In genomic region chr10:118383063-118383689, GRCh38 we compare ENCODE assay signal across 1 cellular context.
TF ChIP-seq lines count a peak whose summit lies in the region.

No MANE protein-coding gene starts in this region.

TF ChIP-seq in GM23338, 12 proteins besides CTCF, POLR2A, EP300 and RAD21 (continued from another document):
- TF ChIP-seq, protein P1, sequence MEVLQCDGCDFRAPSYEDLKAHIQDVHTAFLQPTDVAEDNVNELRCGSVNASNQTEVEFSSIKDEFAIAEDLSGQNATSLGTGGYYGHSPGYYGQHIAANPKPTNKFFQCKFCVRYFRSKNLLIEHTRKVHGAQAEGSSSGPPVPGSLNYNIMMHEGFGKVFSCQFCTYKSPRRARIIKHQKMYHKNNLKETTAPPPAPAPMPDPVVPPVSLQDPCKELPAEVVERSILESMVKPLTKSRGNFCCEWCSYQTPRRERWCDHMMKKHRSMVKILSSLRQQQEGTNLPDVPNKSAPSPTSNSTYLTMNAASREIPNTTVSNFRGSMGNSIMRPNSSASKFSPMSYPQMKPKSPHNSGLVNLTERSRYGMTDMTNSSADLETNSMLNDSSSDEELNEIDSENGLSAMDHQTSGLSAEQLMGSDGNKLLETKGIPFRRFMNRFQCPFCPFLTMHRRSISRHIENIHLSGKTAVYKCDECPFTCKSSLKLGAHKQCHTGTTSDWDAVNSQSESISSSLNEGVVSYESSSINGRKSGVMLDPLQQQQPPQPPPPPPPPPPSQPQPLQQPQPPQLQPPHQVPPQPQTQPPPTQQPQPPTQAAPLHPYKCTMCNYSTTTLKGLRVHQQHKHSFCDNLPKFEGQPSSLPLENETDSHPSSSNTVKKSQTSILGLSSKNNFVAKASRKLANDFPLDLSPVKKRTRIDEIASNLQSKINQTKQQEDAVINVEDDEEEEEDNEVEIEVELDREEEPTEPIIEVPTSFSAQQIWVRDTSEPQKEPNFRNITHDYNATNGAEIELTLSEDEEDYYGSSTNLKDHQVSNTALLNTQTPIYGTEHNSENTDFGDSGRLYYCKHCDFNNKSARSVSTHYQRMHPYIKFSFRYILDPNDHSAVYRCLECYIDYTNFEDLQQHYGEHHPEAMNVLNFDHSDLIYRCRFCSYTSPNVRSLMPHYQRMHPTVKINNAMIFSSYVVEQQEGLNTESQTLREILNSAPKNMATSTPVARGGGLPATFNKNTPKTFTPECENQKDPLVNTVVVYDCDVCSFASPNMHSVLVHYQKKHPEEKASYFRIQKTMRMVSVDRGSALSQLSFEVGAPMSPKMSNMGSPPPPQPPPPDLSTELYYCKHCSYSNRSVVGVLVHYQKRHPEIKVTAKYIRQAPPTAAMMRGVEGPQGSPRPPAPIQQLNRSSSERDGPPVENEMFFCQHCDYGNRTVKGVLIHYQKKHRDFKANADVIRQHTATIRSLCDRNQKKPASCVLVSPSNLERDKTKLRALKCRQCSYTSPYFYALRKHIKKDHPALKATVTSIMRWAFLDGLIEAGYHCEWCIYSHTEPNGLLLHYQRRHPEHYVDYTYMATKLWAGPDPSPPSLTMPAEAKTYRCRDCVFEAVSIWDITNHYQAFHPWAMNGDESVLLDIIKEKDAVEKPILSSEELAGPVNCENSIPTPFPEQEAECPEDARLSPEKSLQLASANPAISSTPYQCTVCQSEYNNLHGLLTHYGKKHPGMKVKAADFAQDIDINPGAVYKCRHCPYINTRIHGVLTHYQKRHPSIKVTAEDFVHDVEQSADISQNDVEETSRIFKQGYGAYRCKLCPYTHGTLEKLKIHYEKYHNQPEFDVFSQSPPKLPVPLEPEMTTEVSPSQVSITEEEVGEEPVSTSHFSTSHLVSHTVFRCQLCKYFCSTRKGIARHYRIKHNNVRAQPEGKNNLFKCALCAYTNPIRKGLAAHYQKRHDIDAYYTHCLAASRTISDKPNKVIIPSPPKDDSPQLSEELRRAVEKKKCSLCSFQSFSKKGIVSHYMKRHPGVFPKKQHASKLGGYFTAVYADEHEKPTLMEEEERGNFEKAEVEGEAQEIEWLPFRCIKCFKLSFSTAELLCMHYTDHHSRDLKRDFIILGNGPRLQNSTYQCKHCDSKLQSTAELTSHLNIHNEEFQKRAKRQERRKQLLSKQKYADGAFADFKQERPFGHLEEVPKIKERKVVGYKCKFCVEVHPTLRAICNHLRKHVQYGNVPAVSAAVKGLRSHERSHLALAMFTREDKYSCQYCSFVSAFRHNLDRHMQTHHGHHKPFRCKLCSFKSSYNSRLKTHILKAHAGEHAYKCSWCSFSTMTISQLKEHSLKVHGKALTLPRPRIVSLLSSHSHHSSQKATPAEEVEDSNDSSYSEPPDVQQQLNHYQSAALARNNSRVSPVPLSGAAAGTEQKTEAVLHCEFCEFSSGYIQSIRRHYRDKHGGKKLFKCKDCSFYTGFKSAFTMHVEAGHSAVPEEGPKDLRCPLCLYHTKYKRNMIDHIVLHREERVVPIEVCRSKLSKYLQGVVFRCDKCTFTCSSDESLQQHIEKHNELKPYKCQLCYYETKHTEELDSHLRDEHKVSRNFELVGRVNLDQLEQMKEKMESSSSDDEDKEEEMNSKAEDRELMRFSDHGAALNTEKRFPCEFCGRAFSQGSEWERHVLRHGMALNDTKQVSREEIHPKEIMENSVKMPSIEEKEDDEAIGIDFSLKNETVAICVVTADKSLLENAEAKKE (CRISPR knock-in tag; IDR thresholded peaks at IDR 0.05) = no peak
- no peak for TF ChIP-seq ZNF114 (CRISPR knock-in tag; IDR thresholded peaks at IDR 0.05)
